17 cellular contexts compared by ENCODE assay signal in genomic region chr4:26260571-26260970, GRCh38.
DNase-seq lines count a peak whose midpoint lies in the region; ATAC-seq, FAIRE-seq and TF ChIP-seq lines count a peak whose summit lies in the region.
"Had no signal": no experiment of that assay in that cellular context is flagged by ENCODE, and none has a peak within 500 bp of the region (broad histone marks: within the 10 kb centered on the region; RNA-seq: fewer than 3 reads in every experiment).

No MANE protein-coding gene starts in this region.

- H2BK15ac ChIP-seq in H1 (ENCODE audit: low read length) = no peak overlapping the region

- FAIRE-seq in A549 (lab: Jason Lieb, UNC) = no peak
- FAIRE-seq in K562 (lab: Jason Lieb, UNC) = no peak
- FAIRE-seq in H1 (lab: Jason Lieb, UNC) = no peak
- FAIRE-seq: D721Med, GM12892, GM18507 had no signal

- no peak overlapping the region for H2AFZ ChIP-seq in GM23338
- no peak overlapping the region for H2AFZ ChIP-seq in K562 (ENCODE audit: low read depth, low read length)
- H2AFZ ChIP-seq in H1 (ENCODE audit: low read length) = peak overlapping the region; percentile 34; the same call in 1 of the 2 replicates

- peaks cover 5% of the 10 kb centered on the region for H3F3A ChIP-seq in GM23338 (replicated peaks; ENCODE audit: low read depth)

- 0 out of 2 replicates have a peak, but pooled peaks cover 3% of the 10 kb centered on the region for H3K9me2 ChIP-seq in GM23338 (ENCODE audit: insufficient read depth)

- H3K27ac ChIP-seq in A549 (no peak overlapping the region), GM23338 (ENCODE audit: low read depth) (no peak overlapping the region), K562 (ENCODE audit: extremely low read depth, low read depth, low read length) (no peak overlapping the region), H1 (ENCODE audit: low read depth, low read length) (no peak overlapping the region)

- no peak overlapping the region for H3K56ac ChIP-seq in H1 (replicated peaks; ENCODE audit: insufficient read length, low read depth, low read length)

- TF ChIP-seq RAD21 in A549 (conservative IDR thresholded peaks at IDR 0.05 in 1 of 2, IDR thresholded peaks at IDR 0.05 in 1 of 2) (no peak), K562 (CRISPR knock-in tag; conservative IDR thresholded peaks at IDR 0.05 in 1 of 2, IDR thresholded peaks at IDR 0.05 in 1 of 2) (no peak), H1 (IDR thresholded peaks at IDR 0.05 in 1 of 2, conservative IDR thresholded peaks at IDR 0.05 in 1 of 2; ENCODE audit: low read depth in 2 of 2, low read length in 2 of 2) (no peak)

- 26% methylated on average over 2 of the region's 2 CpGs for WGBS in A549 (ENCODE audit: missing lambda C conversion rate)
- 0% methylated on average over 2 of the region's 2 CpGs for WGBS in K562 (ENCODE audit: insufficient coverage, low coverage, missing lambda C conversion rate)
- WGBS in H1 (ENCODE audit: extremely low coverage in 1 of 2, insufficient coverage in 1 of 2, insufficient read length in 1 of 2, insufficient replicate concordance in 2 of 2, low coverage in 1 of 2, low lambda C conversion rate in 2 of 2, missing lambda C conversion rate in 1 of 2), 2 experiments = 86% methylated on average over 2 of the region's 2 CpGs; no CpG with 5 or more reads in 1 of the 2 experiments

- H3K4me2 ChIP-seq in A549 (no peak overlapping the region), GM23338 (peak overlapping the region; percentile 11; the same call in 1 of the 2 replicates), K562 (ENCODE audit: insufficient read depth, low read length) (no peak overlapping the region), H1 (ENCODE audit: insufficient read depth in 1 of 2, low read depth in 2 of 2, low read length in 2 of 2) (no peak overlapping the region)

- POLR2A ChIA-PET in A549 (lab: Yijun Ruan, JAX) = no interaction called here
- POLR2A ChIA-PET in K562 (lab: Yijun Ruan, JAX) = no interaction called here
- POLR2A ChIA-PET in H1 (lab: Charles Lee; ENCODE audit: partially characterized antibody) = no interaction called here

- H2BK12ac ChIP-seq in H1 (ENCODE audit: low read depth, low read length) = no peak overlapping the region

- H3K9ac ChIP-seq in K562 (ENCODE audit: insufficient read depth in 1 of 2, low read depth in 2 of 2, low read length in 2 of 2) (no peak overlapping the region), H1 (replicated peaks in 1 of 4; ENCODE audit: extremely low read depth in 1 of 4, low read depth in 3 of 4, low read length in 3 of 4) (no peak overlapping the region)

- H2BK5ac ChIP-seq in H1 (ENCODE audit: low read depth, low read length) = no peak overlapping the region

- no peak overlapping the region for H3K27ac Mint-ChIP-seq in GM23338
- H3K27ac Mint-ChIP-seq in activated naive CD4-positive, alpha-beta T cell treated with anti-CD3 and anti-CD28 coated beads for 36 hours = no peak overlapping the region
- H3K27ac Mint-ChIP-seq: CD4-positive, alpha-beta T cell; H9 had no signal

- H3K79me2 ChIP-seq in GM23338 (replicated peaks; ENCODE audit: insufficient read depth) (no peaks in the 10 kb centered on the region), K562 (ENCODE audit: control insufficient read depth, insufficient read depth, low read length) (no peaks in the 10 kb centered on the region), H1 (ENCODE audit: control insufficient read depth in 1 of 2, insufficient read depth in 2 of 2, low read length in 2 of 2) (no peaks in the 10 kb centered on the region)

- H3K9me3 Mint-ChIP-seq in GM23338 = 0 out of 3 replicates have a peak, but pooled peaks cover 7% of the 10 kb centered on the region
- no peaks in the 10 kb centered on the region for H3K9me3 Mint-ChIP-seq in activated naive CD4-positive, alpha-beta T cell treated with anti-CD3 and anti-CD28 coated beads for 36 hours

- H3K79me1 ChIP-seq in H1 (ENCODE audit: low read depth, low read length) = no peaks in the 10 kb centered on the region

- no peak overlapping the region for H4K91ac ChIP-seq in H1 (replicated peaks; ENCODE audit: insufficient read length, low read length)

- H4K20me1 ChIP-seq in GM23338 (replicated peaks; ENCODE audit: insufficient read depth) = no peaks in the 10 kb centered on the region
- 0 out of 2 replicates have a peak, but pooled peaks cover 2% of the 10 kb centered on the region for H4K20me1 ChIP-seq in K562 (replicated peaks; ENCODE audit: control insufficient read depth, insufficient read depth, low read length)
- no peaks in the 10 kb centered on the region for H4K20me1 ChIP-seq in H1 (replicated peaks in 1 of 2; ENCODE audit: control insufficient read depth in 1 of 2, insufficient read depth in 2 of 2, low read length in 2 of 2)

- no peak overlapping the region for H2BK20ac ChIP-seq in H1 (ENCODE audit: low read length)

- H3K9me3 ChIP-seq in A549 = no peaks in the 10 kb centered on the region
- H3K9me3 ChIP-seq in K562 (replicated peaks; ENCODE audit: control insufficient read depth, insufficient read depth, low read depth, low read length) = no peaks in the 10 kb centered on the region
- H3K9me3 ChIP-seq in H1 (ENCODE audit: insufficient read depth in 2 of 2, low read depth in 1 of 2, low read length in 1 of 2) = no peaks in the 10 kb centered on the region
- H3K9me3 ChIP-seq: BE2C, Caco-2 had no signal

- in situ Hi-C loops in K562 (cut with MboI) = no loop called here

- ATAC-seq in A549 (no peak), GM23338 (no peak), K562 (no peak)

- H3K4me3 ChIP-seq in A549 = no peak overlapping the region
- no peak overlapping the region for H3K4me3 ChIP-seq in GM23338
- H3K4me3 ChIP-seq in K562 = no peak overlapping the region
- no peak overlapping the region for H3K4me3 ChIP-seq in H1 (ENCODE audit: extremely low read depth in 1 of 4, insufficient read depth in 2 of 4, low read depth in 3 of 4, low read length in 4 of 4)

- DNase-seq in A549 (ENCODE audit: low read depth in 1 of 2, low spot score in 1 of 2) = no peak
- no peak for DNase-seq in GM23338 (ENCODE audit: low spot score)
- DNase-seq in K562 (ENCODE audit: extremely low read depth in 1 of 4, low spot score in 3 of 4) = no peak
- DNase-seq in H1 (ENCODE audit: low read depth in 1 of 2, low spot score in 2 of 2) = no peak
- DNase-seq in GF-D8 (lab: John Stamatoyannopoulos, UW) = no peak
- DNase-seq in NCI-H345 treated with DMSO at 0.1 percent for 48 hours (lab: John Stamatoyannopoulos, UW; ENCODE audit: unreplicated experiment) = no peak
- no peak for DNase-seq in activated naive CD4-positive, alpha-beta T cell treated with anti-CD3 and anti-CD28 coated beads for 36 hours
- DNase-seq: ACHN; BE2C; C1 segment of cervical spinal cord; Caco-2; CD4-positive, alpha-beta T cell; GOT3; H9 had no signal

- H3K27me3 Mint-ChIP-seq in GM23338 (ENCODE audit: insufficient read depth, low read depth, poor library complexity) = peaks cover 5% of the 10 kb centered on the region
- H3K27me3 Mint-ChIP-seq in activated naive CD4-positive, alpha-beta T cell treated with anti-CD3 and anti-CD28 coated beads for 36 hours (ENCODE audit: low read depth) = peaks cover 4% of the 10 kb centered on the region

- no peak overlapping the region for H4K5ac ChIP-seq in H1 (ENCODE audit: insufficient read length, low read depth, low read length)

- no TSS peak for BruUV-seq in K562 (replicated peaks; lab: Mats Ljungman, UMichigan)

- no peak overlapping the region for H2BK120ac ChIP-seq in H1 (replicated peaks; ENCODE audit: low read depth, low read length)

- H3K23ac ChIP-seq in H1 (ENCODE audit: insufficient read length) = no peak overlapping the region

- H3K23me2 ChIP-seq in H1 (ENCODE audit: low read depth, low read length) = no peaks in the 10 kb centered on the region

- no peak for TF ChIP-seq CTCF in A549 (IDR thresholded peaks at IDR 0.05)
- no peak for TF ChIP-seq CTCF in GM23338 (conservative IDR thresholded peaks at IDR 0.05; ENCODE audit: low read depth in 2 of 2)
- TF ChIP-seq CTCF in K562 (IDR thresholded peaks at IDR 0.05 in 2 of 3, conservative IDR thresholded peaks at IDR 0.05 in 1 of 3; ENCODE audit: insufficient read depth in 2 of 3, low read depth in 1 of 3, low read length in 3 of 3) = no peak
- TF ChIP-seq CTCF in H1 (IDR thresholded peaks at IDR 0.05; ENCODE audit: control extremely low read depth in 1 of 3, insufficient read depth in 1 of 3, low read depth in 1 of 3, low read length in 3 of 3) = no peak

- CTCF ChIA-PET in A549 (lab: Yijun Ruan, JAX) (interaction anchor here (0.5 kb wide), 1 partner anchor 16 kb away, joined by 3 read pairs; no protein-coding TSS in a partner anchor), K562 (lab: Yijun Ruan, JAX; ENCODE audit: low intra/inter-chr PET ratio) (no interaction called here), H1 (lab: Charles Lee; ENCODE audit: partially characterized antibody) (interaction anchor here (1.3 kb wide), 1 partner anchor 12 kb away, joined by 3 read pairs; no protein-coding TSS in a partner anchor)
- CTCF ChIA-PET in activated naive CD4-positive, alpha-beta T cell treated with anti-CD3 and anti-CD28 coated beads for 36 hours (lab: Charles Lee) = no interaction called here

- peaks cover 7% of the 10 kb centered on the region; the same call in 2 of the 3 replicates for H3K4me1 Mint-ChIP-seq in GM23338
- H3K4me1 Mint-ChIP-seq in activated naive CD4-positive, alpha-beta T cell treated with anti-CD3 and anti-CD28 coated beads for 36 hours (ENCODE audit: low read depth) = no peaks in the 10 kb centered on the region

- H3K36me3 ChIP-seq in GM23338 (ENCODE audit: insufficient read depth) (no peaks in the 10 kb centered on the region), K562 (ENCODE audit: control insufficient read depth, insufficient read depth, low read length) (no peaks in the 10 kb centered on the region), H1 (ENCODE audit: control insufficient read depth in 2 of 4, insufficient read depth in 4 of 4, low read length in 3 of 4) (no peaks in the 10 kb centered on the region)
- H3K36me3 ChIP-seq: BE2C had no signal

- TF ChIP-seq POLR2A in A549 (IDR thresholded peaks at IDR 0.05; ENCODE audit: low read length) (no peak), K562 (conservative IDR thresholded peaks at IDR 0.05) (no peak), H1 (IDR thresholded peaks at IDR 0.05; ENCODE audit: control extremely low read depth in 1 of 2, low read depth in 2 of 2, low read length in 2 of 2) (no peak)

- H3K4ac ChIP-seq in H1 (replicated peaks; ENCODE audit: insufficient read length, low read depth, low read length) = no peak overlapping the region

- H3K14ac ChIP-seq in H1 (ENCODE audit: insufficient read length) = no peak overlapping the region

- H3K27me3 ChIP-seq in GM23338 (ENCODE audit: insufficient read depth) (no peaks in the 10 kb centered on the region), K562 (ENCODE audit: control insufficient read depth in 2 of 2, insufficient read depth in 2 of 2, low read length in 2 of 2) (peaks cover 3 to 5% of the 10 kb centered on the region in 2 experiments; a peak in 2 of 5 replicates), H1 (replicated peaks in 1 of 4; ENCODE audit: control insufficient read depth in 3 of 4, extremely low read depth in 1 of 4, insufficient read depth in 3 of 4, low read length in 3 of 4) (no peaks in the 10 kb centered on the region)
- H3K27me3 ChIP-seq: BE2C had no signal

- intact Hi-C loops in K562 (cut with micrococcal nuclease) = no loop called here
- intact Hi-C loops in activated naive CD4-positive, alpha-beta T cell treated with anti-CD3 and anti-CD28 coated beads for 36 hours (cut with micrococcal nuclease) = no loop called here

- H3K4me1 ChIP-seq in A549 = no peaks in the 10 kb centered on the region
- H3K4me1 ChIP-seq in GM23338 (ENCODE audit: insufficient read depth) = peaks cover 8% of the 10 kb centered on the region
- no peaks in the 10 kb centered on the region; a peak in 1 of 5 replicates for H3K4me1 ChIP-seq in K562 (replicated peaks in 1 of 2; ENCODE audit: control insufficient read depth in 2 of 2, insufficient read depth in 2 of 2, low read length in 2 of 2)
- H3K4me1 ChIP-seq in H1 (replicated peaks in 1 of 4; ENCODE audit: control insufficient read depth in 3 of 4, insufficient read depth in 4 of 4, low read length in 3 of 4) = peaks cover 0 to 3% (median 0%) of the 10 kb centered on the region in 4 experiments; a peak in 1 of 7 replicates
- H3K4me1 ChIP-seq: BE2C, Caco-2 had no signal

- no peak overlapping the region for H4K8ac ChIP-seq in H1 (ENCODE audit: extremely low read depth, insufficient read depth, low read length)

- H3K18ac ChIP-seq in H1 (ENCODE audit: extremely low read depth, low read length) = no peak overlapping the region

- H3K4me3 Mint-ChIP-seq in GM23338 = no peak overlapping the region
- H3K4me3 Mint-ChIP-seq in activated naive CD4-positive, alpha-beta T cell treated with anti-CD3 and anti-CD28 coated beads for 36 hours = no peak overlapping the region
- H3K4me3 Mint-ChIP-seq: CD4-positive, alpha-beta T cell; H9 had no signal

- H3K36me3 Mint-ChIP-seq in GM23338 (ENCODE audit: low read depth) = 0 out of 3 replicates have a peak, but pooled peaks cover 2% of the 10 kb centered on the region
- no peaks in the 10 kb centered on the region for H3K36me3 Mint-ChIP-seq in activated naive CD4-positive, alpha-beta T cell treated with anti-CD3 and anti-CD28 coated beads for 36 hours (ENCODE audit: low read depth)

- H3K9me1 ChIP-seq in K562 (ENCODE audit: control insufficient read depth, insufficient read depth, low read length) = no peaks in the 10 kb centered on the region

- TF ChIP-seq EP300 in A549 (IDR thresholded peaks at IDR 0.05) (no peak), K562 (IDR thresholded peaks at IDR 0.05; ENCODE audit: low read length) (no peak), H1 (IDR thresholded peaks at IDR 0.05; ENCODE audit: borderline replicate concordance in 1 of 2, low read depth in 2 of 2, low read length in 2 of 2) (no peak)

- no peak overlapping the region for H2AK5ac ChIP-seq in H1 (ENCODE audit: low read depth, low read length)

Comparison
In these comparisons a context has a peak if more than half of its experiments do, and no peak if none do; other contexts are left out.
1. CTCF ChIA-PET loops: an anchor here in A549 (0.5 kb wide) and H1 (1.3 kb wide); none called in K562 and activated naive CD4-positive, alpha-beta T cell treated with anti-CD3 and anti-CD28 coated beads for 36 hours.